9 cellular contexts compared by ENCODE assay signal in the genomic region with DNA sequence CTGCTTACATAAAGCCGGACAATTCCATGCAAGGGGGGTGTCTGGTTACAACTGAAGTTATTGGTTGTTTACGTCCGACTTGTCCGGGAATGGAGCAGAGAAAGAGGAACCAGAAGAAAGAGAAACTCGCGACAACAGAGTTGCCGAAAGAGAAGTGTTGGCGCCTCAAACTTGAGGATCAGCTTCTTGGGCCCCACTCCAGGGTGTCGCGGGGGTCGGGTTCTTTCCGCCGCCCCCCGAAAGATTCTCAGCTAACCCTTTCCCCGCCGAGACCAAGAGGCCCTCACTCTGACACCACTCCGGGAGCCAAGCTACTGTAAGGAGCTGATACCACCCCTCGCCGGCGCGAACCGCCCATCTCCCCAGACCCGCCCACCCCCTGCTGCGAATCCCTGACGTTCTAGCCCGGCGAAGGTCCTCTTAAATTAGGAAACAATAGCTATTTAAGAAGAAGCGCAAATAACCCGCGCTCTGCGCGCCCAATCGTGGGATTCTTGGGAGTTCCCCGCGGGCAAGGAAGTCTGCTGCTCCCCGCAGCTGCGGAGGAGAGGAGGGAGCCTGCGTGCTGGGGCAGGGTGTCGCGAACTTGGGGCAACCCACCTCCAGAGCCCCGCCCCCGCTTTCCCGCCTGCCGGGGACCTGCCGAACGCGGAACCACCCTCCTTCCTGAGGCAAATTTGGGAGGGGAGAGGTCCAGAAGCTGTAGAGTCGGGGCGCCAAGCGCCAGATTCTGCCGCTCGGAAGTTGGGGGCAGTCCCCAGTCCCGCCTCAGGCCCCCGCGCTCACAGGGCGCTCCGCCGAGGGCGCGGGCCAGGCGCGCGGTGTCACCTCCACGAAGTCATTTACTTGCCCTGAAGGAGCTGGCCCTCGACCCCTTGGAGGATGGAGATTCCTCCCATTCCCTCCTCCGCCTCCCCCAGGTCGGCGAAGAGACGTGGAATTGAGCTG. TPM values are rescaled to one million over a fixed set of nuclear protein-coding genes. Genes with fewer than 3 reads are reported as not detected.
DNase-seq lines count a peak whose midpoint lies in the region; ATAC-seq and TF ChIP-seq lines count a peak whose summit lies in the region.
"Had no signal": no experiment of that assay in that cellular context is flagged by ENCODE, and none has a peak within 500 bp of the region (broad histone marks: within the 10 kb centered on the region; RNA-seq: fewer than 3 reads in every experiment).

No MANE protein-coding gene starts in this region.

- ATAC-seq in T-cell (replicated peaks in 1 of 4) = peak; percentile 39 to 72 (median 50)
- peak; percentile 28 for ATAC-seq in esophagus mucosa

- H3K36me3 ChIP-seq in breast epithelium = no peaks in the 10 kb centered on the region

- POLR2A ChIA-PET in MCF 10A (lab: Yijun Ruan, JAX) = interaction anchor here (0.6 kb wide), 1 partner anchor 37 kb away, joined by 3 read pairs; no protein-coding TSS in a partner anchor
- POLR2A ChIA-PET in T-cell (lab: Charles Lee) = interaction anchor here (0.6 kb wide), 3 partner anchors 70 to 197 kb away, joined by 3 to 5 read pairs (median 3); no protein-coding TSS in a partner anchor

- H3K4me1 Mint-ChIP-seq in MCF 10A (ENCODE audit: insufficient read depth, unreplicated experiment) (no peaks in the 10 kb centered on the region), T-cell (peaks cover 30 to 34% (median 33%) of the 10 kb centered on the region in 3 donors), nephron progenitor cell (peaks cover 53% of the 10 kb centered on the region)

- CTCF ChIA-PET in MCF 10A (lab: Yijun Ruan, JAX) (interaction anchor here (0.5 to 1.1 kb wide), 2 partner anchors 10 to 183 kb away, joined by 3 read pairs; no protein-coding TSS in a partner anchor), T-cell (lab: Charles Lee) (interaction anchor here (0.7 to 2.2 kb wide), 5 partner anchors 15 to 923 kb away, joined by 3 to 12 read pairs (median 4); no protein-coding TSS in a partner anchor)

- H3K4me1 ChIP-seq in breast epithelium = peaks cover 0 to 7% of the 10 kb centered on the region in 2 donors

- peak overlapping the region; percentile 35 to 70 (median 46) for H3K4me3 ChIP-seq in breast epithelium

- intact Hi-C loops in breast epithelium (cut with DNase I; ENCODE audit: low total_unique reads) (no loop called here), MCF 10A (cut with micrococcal nuclease) (no loop called here)

- H3K9me3 Mint-ChIP-seq in MCF 10A (ENCODE audit: unreplicated experiment) (no peaks in the 10 kb centered on the region), T-cell (no peaks in the 10 kb centered on the region), nephron progenitor cell (peaks cover 3% of the 10 kb centered on the region)

- DNase-seq in breast epithelium (ENCODE audit: low spot score in 2 of 2) = no peak
- no peak for DNase-seq in MCF 10A (ENCODE audit: unreplicated experiment)
- peak in 4 of 34 experiments; percentile 9 to 29 (median 18) for DNase-seq in T-cell
- peak; percentile 54 for DNase-seq in nephron progenitor cell
- no peak for DNase-seq in hippocampal formation (lab: John Stamatoyannopoulos, UW)
- no peak for DNase-seq in HuH-7 (ENCODE audit: low spot score)
- no peak for DNase-seq in Ammon's horn (ENCODE audit: low spot score)

- no peak for TF ChIP-seq CTCF in breast epithelium (IDR thresholded peaks at IDR 0.05)
- TF ChIP-seq CTCF in MCF 10A (IDR thresholded peaks at IDR 0.05; ENCODE audit: unreplicated experiment) = no peak
- no peak for TF ChIP-seq CTCF in nephron progenitor cell (IDR thresholded peaks at IDR 0.05)

- H3K27me3 Mint-ChIP-seq in MCF 10A (ENCODE audit: insufficient read depth, unreplicated experiment) (peaks cover 8% of the 10 kb centered on the region), T-cell (peaks cover 69 to 88% of the 10 kb centered on the region in 2 donors), nephron progenitor cell (ENCODE audit: low read depth, poor library complexity) (peaks cover 66% of the 10 kb centered on the region)

- H3K27ac ChIP-seq in breast epithelium = peak overlapping the region in 1 of 2 donors; percentile 54
- H3K27ac ChIP-seq: body of pancreas had no signal

- H3K9me3 ChIP-seq in breast epithelium = no peaks in the 10 kb centered on the region
- H3K9me3 ChIP-seq: body of pancreas had no signal

- TF ChIP-seq POLR2A in breast epithelium (IDR thresholded peaks at IDR 0.05) = no peak

- H3K36me3 Mint-ChIP-seq in MCF 10A (ENCODE audit: insufficient read depth, unreplicated experiment) (peaks cover 6% of the 10 kb centered on the region), T-cell (no peaks in the 10 kb centered on the region), nephron progenitor cell (ENCODE audit: low read depth) (no peaks in the 10 kb centered on the region)

- H3K27ac Mint-ChIP-seq in MCF 10A (ENCODE audit: low read depth, unreplicated experiment) = no peak overlapping the region
- peak overlapping the region in 1 of 2 donors; percentile 67 for H3K27ac Mint-ChIP-seq in T-cell
- no peak overlapping the region for H3K27ac Mint-ChIP-seq in nephron progenitor cell

- BruUV-seq in MCF 10A (replicated peaks; lab: Mats Ljungman, UMichigan) = no TSS peak

- H3K4me3 Mint-ChIP-seq in MCF 10A (ENCODE audit: unreplicated experiment) (no peak overlapping the region), T-cell (peak overlapping the region; percentile 65 to 84 (median 73)), nephron progenitor cell (peak overlapping the region; percentile 85)

- H3K27me3 ChIP-seq in breast epithelium = peaks cover 11 to 62% of the 10 kb centered on the region in 2 donors

RNA-seq across cellular contexts. Expression of a gene that starts 8.5 kb away (rescaled TPM):
- total RNA-seq in breast epithelium (under 1 TPM in 2 of 3 donors, not detected in 1; 0.33 to 0.80 TPM), MCF 10A (2022) (not detected in 2 replicates), T-cell (not detected), esophagus mucosa (not detected)
- total RNA-seq: body of pancreas had no signal
